In the genomic region with DNA sequence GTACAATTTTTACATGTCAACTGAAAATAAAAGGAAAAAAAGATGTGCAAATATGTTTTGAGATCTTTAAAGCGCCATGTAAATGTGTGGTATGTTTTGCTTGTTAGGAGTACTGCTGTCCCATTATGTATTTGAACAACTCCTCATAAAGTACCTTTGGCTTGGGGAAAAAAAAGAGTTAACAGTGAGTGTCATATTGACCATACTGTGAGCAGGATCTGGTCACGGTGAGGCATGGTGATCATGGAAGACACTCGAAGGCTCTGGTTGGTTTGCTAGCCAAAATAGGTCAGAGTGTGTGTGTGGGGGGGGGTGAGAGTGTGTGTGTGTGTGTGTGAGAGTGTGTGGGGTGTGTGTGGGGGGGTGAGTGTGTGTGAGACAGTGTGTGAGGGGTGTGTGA, we compare ENCODE assay signal across 1 cellular context.
TF ChIP-seq lines count a peak whose summit lies in the region.

No MANE protein-coding gene starts in this region.

TF ChIP-seq in SK-N-SH, 30 proteins besides CTCF, POLR2A, EP300 and RAD21:
- TF ChIP-seq NRF1 (IDR thresholded peaks at IDR 0.05; ENCODE audit: low read depth, low read length) = no peak
- no peak for TF ChIP-seq TEAD4 (IDR thresholded peaks at IDR 0.05; ENCODE audit: borderline replicate concordance, insufficient read depth)
- no peak for TF ChIP-seq SIN3A (IDR thresholded peaks at IDR 0.05; ENCODE audit: borderline replicate concordance, low read depth, low read length)
- TF ChIP-seq MXI1 (IDR thresholded peaks at IDR 0.05; ENCODE audit: low read depth, low read length) = no peak
- TF ChIP-seq, protein P1, sequence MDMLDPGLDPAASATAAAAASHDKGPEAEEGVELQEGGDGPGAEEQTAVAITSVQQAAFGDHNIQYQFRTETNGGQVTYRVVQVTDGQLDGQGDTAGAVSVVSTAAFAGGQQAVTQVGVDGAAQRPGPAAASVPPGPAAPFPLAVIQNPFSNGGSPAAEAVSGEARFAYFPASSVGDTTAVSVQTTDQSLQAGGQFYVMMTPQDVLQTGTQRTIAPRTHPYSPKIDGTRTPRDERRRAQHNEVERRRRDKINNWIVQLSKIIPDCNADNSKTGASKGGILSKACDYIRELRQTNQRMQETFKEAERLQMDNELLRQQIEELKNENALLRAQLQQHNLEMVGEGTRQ (IDR thresholded peaks at IDR 0.05; ENCODE audit: borderline replicate concordance, low read depth, low read length) = no peak
- no peak for TF ChIP-seq JUND (IDR thresholded peaks at IDR 0.05)
- TF ChIP-seq RCOR1 (IDR thresholded peaks at IDR 0.05; ENCODE audit: low read length) = no peak
